ENCODE assay signal across 1 cellular context in the genomic region with DNA sequence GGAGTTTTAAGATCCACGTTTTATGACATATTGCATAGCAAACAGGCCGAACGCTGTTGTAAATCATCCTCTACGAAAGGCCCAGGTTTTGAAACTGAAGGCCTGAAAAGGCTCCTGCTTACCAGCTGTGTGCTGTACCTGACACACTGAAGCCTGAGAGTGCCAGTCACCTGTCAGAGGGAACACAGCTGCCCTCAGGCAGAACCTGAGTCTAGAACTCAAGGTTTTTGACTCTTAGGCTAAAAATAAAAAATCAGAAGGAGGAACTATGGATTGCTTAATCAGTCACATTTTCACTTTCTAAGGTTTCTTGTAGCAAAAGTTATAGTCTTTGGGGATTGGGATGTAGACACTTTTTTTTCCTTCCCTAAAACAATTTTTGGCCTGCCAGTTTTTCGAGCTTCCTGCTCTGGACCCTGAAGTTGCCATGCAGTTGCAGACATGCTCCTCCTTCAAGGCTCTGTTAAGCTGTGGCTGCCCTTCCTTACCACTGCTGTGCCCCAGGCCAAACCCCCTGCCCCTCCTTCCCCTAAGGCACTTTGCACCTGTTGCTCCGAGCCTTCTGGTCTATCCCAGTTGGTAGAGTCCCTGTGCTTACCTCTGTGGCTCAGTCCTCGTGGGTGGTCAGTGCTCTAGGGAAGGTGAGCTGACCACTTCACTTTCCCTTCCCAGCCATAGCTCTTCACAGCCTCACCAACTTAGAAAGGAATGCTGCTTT.
TF ChIP-seq lines count a peak whose summit lies in the region.

No MANE protein-coding gene starts in this region.

TF ChIP-seq in GM12878, 131 proteins besides CTCF, POLR2A, EP300 and RAD21 (continued from another document):
- TF ChIP-seq PBX3 (IDR thresholded peaks at IDR 0.05; ENCODE audit: insufficient replicate concordance, low read depth, low read length) (peak; percentile 67), CEBPB (IDR thresholded peaks at IDR 0.05; ENCODE audit: borderline replicate concordance in 1 of 2, low read depth in 2 of 2, low read length in 2 of 2) (peak in 1 of 2 experiments; percentile 17; a peak in 1 of 4 replicates), TCF3 (IDR thresholded peaks at IDR 0.05; ENCODE audit: borderline replicate concordance, insufficient read depth, low read depth, low read length) (peak; percentile 83; the same call in 1 of the 2 replicates), RUNX3 (IDR thresholded peaks at IDR 0.05; ENCODE audit: low read length) (peak; percentile 26), TCF12 (IDR thresholded peaks at IDR 0.05; ENCODE audit: low read depth, low read length) (peak; percentile 70), POU2F2 (IDR thresholded peaks at IDR 0.05; ENCODE audit: borderline replicate concordance, low read depth, low read length) (no peak)
- TF ChIP-seq, protein P1, sequence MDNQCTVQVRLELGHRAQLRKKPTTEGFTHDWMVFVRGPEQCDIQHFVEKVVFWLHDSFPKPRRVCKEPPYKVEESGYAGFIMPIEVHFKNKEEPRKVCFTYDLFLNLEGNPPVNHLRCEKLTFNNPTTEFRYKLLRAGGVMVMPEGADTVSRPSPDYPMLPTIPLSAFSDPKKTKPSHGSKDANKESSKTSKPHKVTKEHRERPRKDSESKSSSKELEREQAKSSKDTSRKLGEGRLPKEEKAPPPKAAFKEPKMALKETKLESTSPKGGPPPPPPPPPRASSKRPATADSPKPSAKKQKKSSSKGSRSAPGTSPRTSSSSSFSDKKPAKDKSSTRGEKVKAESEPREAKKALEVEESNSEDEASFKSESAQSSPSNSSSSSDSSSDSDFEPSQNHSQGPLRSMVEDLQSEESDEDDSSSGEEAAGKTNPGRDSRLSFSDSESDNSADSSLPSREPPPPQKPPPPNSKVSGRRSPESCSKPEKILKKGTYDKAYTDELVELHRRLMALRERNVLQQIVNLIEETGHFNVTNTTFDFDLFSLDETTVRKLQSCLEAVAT (IDR thresholded peaks at IDR 0.05), result no peak
